16 cellular contexts compared by ENCODE assay signal in the genomic region with DNA sequence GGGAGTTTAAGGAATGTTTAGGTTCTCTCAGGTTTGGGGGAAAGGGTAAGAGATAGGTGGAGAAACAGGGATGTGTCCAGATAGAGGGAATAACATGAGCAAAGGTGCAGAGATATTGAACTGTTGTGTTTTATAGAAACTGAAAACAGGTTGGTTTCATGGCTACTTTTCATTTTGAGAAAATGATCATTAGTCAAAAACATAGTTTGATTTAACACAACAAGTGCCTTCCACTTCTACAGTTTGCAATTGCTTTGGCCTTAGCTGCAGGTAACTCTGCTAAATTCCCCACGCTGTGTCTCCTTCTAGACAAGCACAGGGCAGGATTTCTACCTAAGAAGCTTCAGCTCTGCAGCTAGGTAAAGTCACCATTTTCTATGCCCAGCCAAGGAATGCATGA.
A peak's percentile ranks its signal among the peaks of the same experiment; 100 is the strongest.
DNase-seq lines count a peak whose midpoint lies in the region; ATAC-seq, FAIRE-seq and TF ChIP-seq lines count a peak whose summit lies in the region.
"Had no signal": no experiment of that assay in that cellular context is flagged by ENCODE, and none has a peak within 500 bp of the region (broad histone marks: within the 10 kb centered on the region; RNA-seq: fewer than 3 reads in every experiment).

No MANE protein-coding gene starts in this region.

- POLR2A ChIA-PET in GM12878 (lab: Charles Lee): no interaction called here
- POLR2A ChIA-PET in activated CD4-positive, alpha-beta memory T cell treated with anti-CD3 and anti-CD28 coated beads for 36 hours (lab: Charles Lee): no interaction called here

- no peak overlapping the region for H3K4me3 ChIP-seq in GM12878
- H3K4me3 ChIP-seq: BLaER1 treated with 17β-estradiol and CSF1 and Interleukin-3, amounts not matched to agents 10 nM and 100 nM had no signal

- peak; percentile 41 for FAIRE-seq in GM12878 (lab: Jason Lieb, UNC)
- FAIRE-seq: G401.6 had no signal

- no peaks in the 10 kb centered on the region for H3K9me3 Mint-ChIP-seq in activated CD4-positive, alpha-beta memory T cell treated with anti-CD3 and anti-CD28 coated beads for 36 hours
- H3K9me3 Mint-ChIP-seq: CD4-positive, CD25-positive, alpha-beta regulatory T cell had no signal

- CTCF ChIA-PET in GM12878 (lab: Yijun Ruan, JAX): no interaction called here
- CTCF ChIA-PET in activated CD4-positive, alpha-beta memory T cell treated with anti-CD3 and anti-CD28 coated beads for 36 hours (lab: Charles Lee): no interaction called here

- BruUV-seq in GM12878 (replicated peaks; lab: Mats Ljungman, UMichigan): no TSS peak

- no peak overlapping the region for H2AFZ ChIP-seq in GM12878 (ENCODE audit: control insufficient read depth, low read depth, low read length)

- 0% methylated on average over 1 of the region's 1 CpG for WGBS in GM12878 (ENCODE audit: insufficient coverage, insufficient replicate concordance, low lambda C conversion rate, missing lambda C conversion rate)

- TF ChIP-seq CTCF in GM12878 (IDR thresholded peaks at IDR 0.05 in 2 of 3, conservative IDR thresholded peaks at IDR 0.05 in 1 of 3; ENCODE audit: control insufficient read depth in 2 of 3, extremely low read depth in 1 of 3, insufficient read depth in 1 of 3, low read depth in 3 of 3, low read length in 3 of 3): no peak

- H3K4me3 Mint-ChIP-seq in activated CD4-positive, alpha-beta memory T cell treated with anti-CD3 and anti-CD28 coated beads for 36 hours: no peak overlapping the region
- H3K4me3 Mint-ChIP-seq: CD4-positive, CD25-positive, alpha-beta regulatory T cell had no signal

- H3K27ac ChIP-seq in GM12878 (ENCODE audit: control insufficient read depth, insufficient read depth): no peak overlapping the region
- H3K27ac ChIP-seq: BLaER1 treated with 17β-estradiol and CSF1 and Interleukin-3, amounts not matched to agents 10 nM and 100 nM; HL-60 had no signal

- no peak overlapping the region for H3K4me2 ChIP-seq in GM12878 (ENCODE audit: control insufficient read depth, insufficient read depth)
- H3K4me2 ChIP-seq: BLaER1 treated with 17β-estradiol and CSF1 and Interleukin-3, amounts not matched to agents 10 nM and 100 nM had no signal

- intact Hi-C loops in GM12878 (cut with micrococcal nuclease; ENCODE audit: unreplicated experiment): no loop called here
- intact Hi-C loops in activated CD4-positive, alpha-beta memory T cell treated with anti-CD3 and anti-CD28 coated beads for 36 hours (cut with micrococcal nuclease): no loop called here

- no peak overlapping the region for H3K27ac Mint-ChIP-seq in activated CD4-positive, alpha-beta memory T cell treated with anti-CD3 and anti-CD28 coated beads for 36 hours
- H3K27ac Mint-ChIP-seq: CD4-positive, CD25-positive, alpha-beta regulatory T cell had no signal

- RAD21 ChIA-PET in GM12878 (lab: Charles Lee; ENCODE audit: unreplicated experiment): no interaction called here

- no peak for TF ChIP-seq POLR2A in GM12878 (IDR thresholded peaks at IDR 0.05; ENCODE audit: low read depth, low read length)

- SMC1A ChIA-PET in GM12878 (lab: Charles Lee; ENCODE audit: uncharacterized antibody, unreplicated experiment): interaction anchor here (1.2 kb wide), 3 partner anchors 9 to 18 kb away, joined by 3 to 5 read pairs (median 3); no protein-coding TSS in a partner anchor

- H3K9ac ChIP-seq in GM12878 (ENCODE audit: control insufficient read depth, insufficient read depth, low read length): no peak overlapping the region
- H3K9ac ChIP-seq: BLaER1 treated with 17β-estradiol and CSF1 and Interleukin-3, amounts not matched to agents 10 nM and 100 nM had no signal

- ATAC-seq in GM18870 (IDR thresholded peaks at IDR 0.05; ENCODE audit: unreplicated experiment) (peak; percentile 31), HG02623 (IDR thresholded peaks at IDR 0.05; ENCODE audit: unreplicated experiment) (peak; percentile 39), GM12878 (peak; percentile 30; the same call in 2 of the 3 replicates), GM18868 (IDR thresholded peaks at IDR 0.05; ENCODE audit: unreplicated experiment) (no peak)
- ATAC-seq: HCT116 had no signal

- TF ChIP-seq EP300 in GM12878 (IDR thresholded peaks at IDR 0.05; ENCODE audit: borderline replicate concordance in 1 of 2, control insufficient read depth in 1 of 2, low read depth in 2 of 2, low read length in 2 of 2): no peak

- H3K36me3 ChIP-seq in GM12878 (ENCODE audit: control insufficient read depth in 2 of 2, insufficient read depth in 2 of 2, low read length in 1 of 2): no peaks in the 10 kb centered on the region
- H3K36me3 ChIP-seq: BLaER1 treated with 17β-estradiol and CSF1 and Interleukin-3, amounts not matched to agents 10 nM and 100 nM had no signal

- no peaks in the 10 kb centered on the region; the same call in 1 of the 2 replicates for H3K4me1 ChIP-seq in GM12878 (ENCODE audit: control insufficient read depth, insufficient read depth, low read length)

- H3K27me3 ChIP-seq in GM12878 (replicated peaks in 1 of 2; ENCODE audit: control insufficient read depth in 2 of 2, insufficient read depth in 2 of 2, low read length in 1 of 2): no peaks in the 10 kb centered on the region

- no peaks in the 10 kb centered on the region for H3K27me3 Mint-ChIP-seq in activated CD4-positive, alpha-beta memory T cell treated with anti-CD3 and anti-CD28 coated beads for 36 hours
- H3K27me3 Mint-ChIP-seq: CD4-positive, CD25-positive, alpha-beta regulatory T cell had no signal

- H3K79me2 ChIP-seq in GM12878 (ENCODE audit: control insufficient read depth, insufficient read depth, low read length): no peaks in the 10 kb centered on the region

- in situ Hi-C loops in GM12878 (cut with MboI): no loop called here

- TF ChIP-seq RAD21 in GM12878 (IDR thresholded peaks at IDR 0.05; ENCODE audit: insufficient read depth, low read depth, low read length): no peak

- H3K9me3 ChIP-seq in GM12878 (replicated peaks; ENCODE audit: control insufficient read depth, insufficient read depth, low read length): no peaks in the 10 kb centered on the region
- H3K9me3 ChIP-seq: BLaER1 treated with 17β-estradiol and CSF1 and Interleukin-3, amounts not matched to agents 10 nM and 100 nM had no signal

- no peak for DNase-seq in GM12878 (ENCODE audit: low read depth, low spot score)
- no peak for DNase-seq in NCI-H69 (lab: John Stamatoyannopoulos, UW)
- no peak for DNase-seq in activated CD4-positive, alpha-beta memory T cell treated with anti-CD3 and anti-CD28 coated beads for 36 hours
- no peak for DNase-seq in DMS53 treated with DMSO at 0.1 percent for 48 hours (lab: John Stamatoyannopoulos, UW; ENCODE audit: unreplicated experiment)
- DNase-seq: ACHN; Calu3; CD4-positive, CD25-positive, alpha-beta regulatory T cell; DMS79 treated with DMSO at 0.1 percent for 48 hours; EL had no signal

- H3K4me1 Mint-ChIP-seq in activated CD4-positive, alpha-beta memory T cell treated with anti-CD3 and anti-CD28 coated beads for 36 hours (ENCODE audit: low read depth): peaks cover 20% of the 10 kb centered on the region

- H3K36me3 Mint-ChIP-seq in activated CD4-positive, alpha-beta memory T cell treated with anti-CD3 and anti-CD28 coated beads for 36 hours: no peaks in the 10 kb centered on the region
- H3K36me3 Mint-ChIP-seq: CD4-positive, CD25-positive, alpha-beta regulatory T cell had no signal

- no peaks in the 10 kb centered on the region for H4K20me1 ChIP-seq in GM12878 (ENCODE audit: control insufficient read depth, insufficient read depth)
- H4K20me1 ChIP-seq: BLaER1 treated with 17β-estradiol and CSF1 and Interleukin-3, amounts not matched to agents 10 nM and 100 nM had no signal

TF ChIP-seq in GM12878, 131 proteins besides CTCF, POLR2A, EP300 and RAD21:
- TF ChIP-seq NR2C2 (IDR thresholded peaks at IDR 0.05; ENCODE audit: borderline replicate concordance, control insufficient read depth, insufficient read length, low read depth) (no peak), SIN3A (IDR thresholded peaks at IDR 0.05; ENCODE audit: low read depth, low read length) (no peak), YBX1 (IDR thresholded peaks at IDR 0.05) (no peak), MYC (IDR thresholded peaks at IDR 0.05; ENCODE audit: insufficient read depth, insufficient read length, insufficient replicate concordance, low read length, severe bottlenecking) (no peak), GATAD2B (conservative IDR thresholded peaks at IDR 0.05; ENCODE audit: low read depth) (no peak), NFIC (IDR thresholded peaks at IDR 0.05; ENCODE audit: low read depth, low read length) (no peak), ZNF622 (IDR thresholded peaks at IDR 0.05) (no peak)
- TF ChIP-seq, protein P1, sequence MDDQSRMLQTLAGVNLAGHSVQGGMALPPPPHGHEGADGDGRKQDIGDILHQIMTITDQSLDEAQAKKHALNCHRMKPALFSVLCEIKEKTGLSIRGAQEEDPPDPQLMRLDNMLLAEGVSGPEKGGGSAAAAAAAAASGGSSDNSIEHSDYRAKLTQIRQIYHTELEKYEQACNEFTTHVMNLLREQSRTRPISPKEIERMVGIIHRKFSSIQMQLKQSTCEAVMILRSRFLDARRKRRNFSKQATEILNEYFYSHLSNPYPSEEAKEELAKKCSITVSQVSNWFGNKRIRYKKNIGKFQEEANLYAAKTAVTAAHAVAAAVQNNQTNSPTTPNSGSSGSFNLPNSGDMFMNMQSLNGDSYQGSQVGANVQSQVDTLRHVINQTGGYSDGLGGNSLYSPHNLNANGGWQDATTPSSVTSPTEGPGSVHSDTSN (IDR thresholded peaks at IDR 0.05; ENCODE audit: insufficient replicate concordance, low read depth, low read length): no peak
